Comparison of ENCODE assay signal across 21 cellular contexts in genomic region chrX:14014526-14014925, GRCh38.
"Had no signal": no experiment of that assay in that cellular context is flagged by ENCODE, and none has a peak within 500 bp of the region (broad histone marks: within the 10 kb centered on the region; RNA-seq: fewer than 3 reads in every experiment).

No MANE protein-coding gene starts in this region.

- H3K4me3 ChIP-seq: dorsolateral prefrontal cortex, gastrocnemius medialis, left ventricle myocardium inferior, stomach, testis had no signal

- H3K27me3 ChIP-seq: gastrocnemius medialis, stomach, testis had no signal

- ATAC-seq: effector memory CD8-positive, alpha-beta T cell; esophagus mucosa; gastrocnemius medialis; naive thymus-derived CD4-positive, alpha-beta T cell; sciatic nerve; stimulated activated memory B cell treated with anti-CD40 and anti-IgM and Interleukin-4, amounts not matched to agents 10 μg/mL and 1 μg/mL and 100 μg/mL, for 72 hours had no signal

- H3K27ac ChIP-seq: gastrocnemius medialis, left ventricle myocardium inferior, stomach had no signal

- H3K27ac Mint-ChIP-seq: stimulated activated memory B cell treated with anti-CD40 and anti-IgM and Interleukin-4, amounts not matched to agents 10 μg/mL and 1 μg/mL and 100 μg/mL, for 72 hours had no signal

- H3K4me3 Mint-ChIP-seq: effector memory CD8-positive, alpha-beta T cell; naive thymus-derived CD4-positive, alpha-beta T cell; neural crest cell; stimulated activated memory B cell treated with anti-CD40 and anti-IgM and Interleukin-4, amounts not matched to agents 10 μg/mL and 1 μg/mL and 100 μg/mL, for 72 hours had no signal

- H3K4me1 Mint-ChIP-seq: neural crest cell had no signal

- H3K4me1 ChIP-seq: gastrocnemius medialis, left ventricle myocardium inferior, stomach, testis had no signal

- H3K9me3 Mint-ChIP-seq: effector memory CD8-positive, alpha-beta T cell; stimulated activated memory B cell treated with anti-CD40 and anti-IgM and Interleukin-4, amounts not matched to agents 10 μg/mL and 1 μg/mL and 100 μg/mL, for 72 hours had no signal

- H3K9me3 ChIP-seq: gastrocnemius medialis, left ventricle myocardium inferior, testis had no signal

- DNase-seq: activated CD4-positive, alpha-beta T cell treated with anti-CD3 and anti-CD28 coated beads for 1 hour; activated T-cell treated with anti-CD3 and anti-CD28 coated beads, Interleukin-2, amount 50 U/mL, for 1 hour; aorta; central memory CD4-positive, alpha-beta T cell; dorsolateral prefrontal cortex; effector memory CD8-positive, alpha-beta T cell; gastrocnemius medialis; hypothalamus; left ventricle myocardium inferior; naive thymus-derived CD4-positive, alpha-beta T cell; occipital lobe; posterior cingulate gyrus; small intestine; stimulated activated CD4-positive, alpha-beta T cell treated with anti-CD3 and anti-CD28 coated beads, Interleukin-2, amount 100 ng/mL, for 24 hours; stomach; T-helper 9 cell; testis had no signal
